Comparison of ENCODE assay signal across 8 cellular contexts in genomic region chr3:32501785-32502088, GRCh38.
DNase-seq lines count a peak whose midpoint lies in the region; ATAC-seq and TF ChIP-seq lines count a peak whose summit lies in the region.

No MANE protein-coding gene starts in this region.

- peak overlapping the region; percentile 94 for H3K27ac Mint-ChIP-seq in memory B cell

- CTCF ChIA-PET in AG04449 (lab: Yijun Ruan, JAX), result interaction anchor here (1.0 to 3.5 kb wide), 6 partner anchors 9 to 204 kb away, joined by 3 to 16 read pairs (median 3); no protein-coding TSS in a partner anchor
- CTCF ChIA-PET in HEK293 (lab: Yijun Ruan, JAX), result interaction anchor here (0.7 to 1.3 kb wide), 2 partner anchors 8 to 58 kb away, joined by 3 read pairs; no protein-coding TSS in a partner anchor

- H3K9me3 Mint-ChIP-seq in memory B cell, result no peaks in the 10 kb centered on the region

- no peaks in the 10 kb centered on the region for H3K9me3 ChIP-seq in HEK293 (ENCODE audit: control insufficient read depth, insufficient read depth, low read depth, low read length)

- TF ChIP-seq CTCF in AG04449 (IDR thresholded peaks at IDR 0.05; ENCODE audit: insufficient read depth, low read length, missing control alignments) (no peak), HEK293 (tag by site-specific recombination; IDR thresholded peaks at IDR 0.05) (no peak), astrocyte of the spinal cord (IDR thresholded peaks at IDR 0.05; ENCODE audit: low read depth, low read length) (no peak)

- POLR2A ChIA-PET in AG04449 (lab: Yijun Ruan, JAX) (no interaction called here), HEK293 (lab: Yijun Ruan, JAX) (interaction anchor here (1.9 kb wide), 1 partner anchor 68 kb away, joined by 7 read pairs; the partner anchor contains the start of gene DYNC1LI1)

- DNase-seq in AG04449 (ENCODE audit: low read depth, low spot score), result no peak
- DNase-seq in astrocyte of the spinal cord (ENCODE audit: low read depth, low spot score), result no peak
- DNase-seq in memory B cell (ENCODE audit: low spot score in 2 of 2), result no peak
- no peak for DNase-seq in NK-92 treated with Interleukin-12 subunit alpha and Interleukin-12 subunit beta, amount 100 ng/mL, for 24 hours (lab: John Stamatoyannopoulos, UW)
- DNase-seq in DMS114 treated with DMSO at 0.1 percent for 48 hours (lab: John Stamatoyannopoulos, UW; ENCODE audit: unreplicated experiment), result no peak
- no peak for DNase-seq in NCI-H226
- no peak for DNase-seq in 8988T

- H3K4me3 Mint-ChIP-seq in memory B cell, result peak overlapping the region; percentile 91

- H3K4me1 Mint-ChIP-seq in memory B cell, result peaks cover 26% of the 10 kb centered on the region

- ATAC-seq in memory B cell (ENCODE audit: low read depth), result no peak

- in situ Hi-C loops in astrocyte of the spinal cord (cut with HindIII; ENCODE audit: low sequenced_read_pairs), result no loop called here

- peak overlapping the region; percentile 95 for H3K27ac ChIP-seq in HEK293 (ENCODE audit: extremely low read depth, low read depth, low read length)

- H3K27me3 Mint-ChIP-seq in memory B cell, result no peaks in the 10 kb centered on the region

- peaks cover 4% of the 10 kb centered on the region for H3K36me3 Mint-ChIP-seq in memory B cell

- no peaks in the 10 kb centered on the region for H3K36me3 ChIP-seq in HEK293 (ENCODE audit: control insufficient read depth in 2 of 2, insufficient read depth in 1 of 2, low read length in 2 of 2)

- H3K4me3 ChIP-seq in AG04449 (ENCODE audit: low read depth, low read length) (peak overlapping the region; percentile 89), HEK293 (ENCODE audit: low read depth, low read length) (peak overlapping the region; percentile 90), astrocyte of the spinal cord (ENCODE audit: low read depth, low read length) (peak overlapping the region; percentile 92)

- peaks cover 4% of the 10 kb centered on the region; the same call in 1 of the 2 replicates for H3K4me1 ChIP-seq in HEK293 (ENCODE audit: control insufficient read depth, insufficient read depth, low read length)

TF ChIP-seq in HEK293, 187 proteins besides CTCF, POLR2A, EP300 and RAD21:
- 0 out of 2 replicates have a peak, but pooled peaks have one; percentile 7 for TF ChIP-seq GFI1B (tag by site-specific recombination; IDR thresholded peaks at IDR 0.05)
- no peak for TF ChIP-seq IKZF3 (tag by site-specific recombination; IDR thresholded peaks at IDR 0.05)
- peak; percentile 98 for TF ChIP-seq ZNF10 (tag by site-specific recombination; IDR thresholded peaks at IDR 0.05)
